8 cellular contexts compared by ENCODE assay signal in the genomic region with DNA sequence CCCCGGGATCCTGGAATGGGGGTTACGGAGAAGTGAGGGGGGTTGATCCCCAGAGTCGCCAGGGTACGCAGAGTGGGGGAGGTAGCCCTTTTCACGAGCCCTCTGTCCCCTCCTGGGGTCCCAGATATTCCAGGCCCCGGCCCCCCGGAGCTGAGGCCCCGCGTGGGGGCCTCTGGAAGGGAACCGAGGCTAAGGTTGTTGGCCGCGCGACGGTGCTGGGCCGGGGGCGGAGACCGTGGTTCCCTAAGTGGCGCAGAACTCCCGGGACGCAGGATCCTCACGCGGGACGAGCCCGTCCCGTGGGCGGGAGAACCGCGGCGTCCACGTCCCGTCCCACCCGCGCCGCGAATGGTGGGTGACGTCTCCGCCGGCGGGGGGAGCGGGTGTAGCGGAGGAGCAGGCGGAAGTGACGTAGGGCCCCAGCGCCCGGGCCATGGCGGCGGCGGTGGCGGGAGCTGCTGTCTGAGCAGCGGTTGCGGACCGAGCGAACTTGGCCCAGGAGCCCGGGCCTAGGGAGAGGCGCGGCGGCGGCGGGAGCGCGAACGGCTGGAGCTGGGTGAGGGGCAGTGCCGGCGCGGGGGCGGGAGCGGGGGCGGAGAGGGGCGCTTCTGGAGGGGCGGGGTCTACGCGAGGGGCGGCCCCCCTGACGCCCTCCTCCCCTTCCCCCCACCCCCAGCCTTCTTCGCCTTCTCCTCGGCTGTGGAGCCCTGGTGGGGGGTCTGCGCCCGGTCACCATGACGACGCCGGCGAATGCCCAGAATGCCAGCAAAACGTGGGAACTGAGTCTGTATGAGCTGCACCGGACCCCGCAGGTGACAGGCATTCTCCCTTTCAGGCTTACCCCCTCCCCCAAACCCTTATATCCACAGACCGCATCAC. TPM values are rescaled to one million over a fixed set of nuclear protein-coding genes. Genes with fewer than 3 reads are reported as not detected.
DNase-seq lines count a peak whose midpoint lies in the region; ATAC-seq and TF ChIP-seq lines count a peak whose summit lies in the region.

Gene RING1 (plus strand): TSS at position 412 of the 879 bp plus-strand sequence. CDS start 323 bp downstream, at position 735.

- peak within 1 kb of the TSS; percentile 93 to 94 for H3K27ac ChIP-seq in liver (ENCODE audit: low read depth in 1 of 2, low read length in 2 of 2)

- H3K4me3 ChIP-seq in GM06990 (replicated peaks; ENCODE audit: low read depth, low read length) (peak within 1 kb of the TSS; percentile 86), liver (ENCODE audit: low read depth in 1 of 3, low read length in 3 of 3) (peak within 1 kb of the TSS; percentile 68 to 84 (median 80))

- WGBS in liver, result under 1% methylated on average over 86 of the region's 86 CpGs

- peak within 1 kb of the TSS; percentile 95 to 96 for H3K9ac ChIP-seq in liver (ENCODE audit: low read depth in 1 of 2, low read length in 2 of 2)

- TF ChIP-seq CTCF in GM06990 (IDR thresholded peaks at IDR 0.05; ENCODE audit: insufficient read depth, low read length, poor library complexity, severe bottlenecking) (no peak), liver (IDR thresholded peaks at IDR 0.05; ENCODE audit: low read depth, low read length, missing input control) (no peak)

- H3K36me3 ChIP-seq in GM06990 (ENCODE audit: control insufficient read depth, insufficient read depth, low read length) (peaks cover 9% of the 10 kb centered on the region), liver (ENCODE audit: control insufficient read depth in 4 of 4, insufficient read depth in 3 of 4, low read depth in 1 of 4, low read length in 3 of 4) (peaks cover 0 to 22% (median 9%) of the 10 kb centered on the region in 4 donors)

- H3K27me3 ChIP-seq in GM06990 (replicated peaks; ENCODE audit: control insufficient read depth, insufficient read depth, low read length) (no peaks in the 10 kb centered on the region), liver (ENCODE audit: control insufficient read depth in 4 of 4, insufficient read depth in 4 of 4, low read length in 3 of 4) (no peaks in the 10 kb centered on the region)

- DNase-seq in GM06990 (ENCODE audit: extremely low read depth, insufficient read length) (peak; percentile 86), NCI-H524 treated with DMSO at 0.1 percent for 48 hours (lab: John Stamatoyannopoulos, UW) (peak; percentile 17), dermis blood vessel endothelial cell (peak; percentile 85)
- peak; percentile 82 to 87 for DNase-seq in activated CD4-positive, alpha-beta T cell treated with anti-CD3 and anti-CD28 coated beads, Interleukin-2, amount 50 U/mL, for 48 hours
- peak; percentile 79 to 83 for DNase-seq in stimulated activated CD4-positive, alpha-beta T cell treated with anti-CD3 and anti-CD28 coated beads, Interleukin-2, amount 100 ng/mL, for 48 hours

- peaks cover 7 to 45% (median 28%) of the 10 kb centered on the region in 4 donors for H3K4me1 ChIP-seq in liver (ENCODE audit: control insufficient read depth in 4 of 4, insufficient read depth in 4 of 4, low read length in 3 of 4)

- peak; percentile 40 for ATAC-seq in HG02870 (IDR thresholded peaks at IDR 0.05; ENCODE audit: unreplicated experiment)
- no peak for ATAC-seq in HG02588 (IDR thresholded peaks at IDR 0.05; ENCODE audit: unreplicated experiment)

- TF ChIP-seq RAD21 in liver (IDR thresholded peaks at IDR 0.05), result no peak

- H3K9me3 ChIP-seq in liver (ENCODE audit: control insufficient read depth in 4 of 4, low read length in 3 of 4), result no peaks in the 10 kb centered on the region

TF ChIP-seq in liver, 16 proteins besides CTCF, POLR2A, EP300 and RAD21:
- TF ChIP-seq FOXA2 (IDR thresholded peaks at IDR 0.05) (no peak), JUND (IDR thresholded peaks at IDR 0.05) (no peak), TAF1 (conservative IDR thresholded peaks at IDR 0.05) (no peak), HNF4A (conservative IDR thresholded peaks at IDR 0.05) (no peak), SP1 (IDR thresholded peaks at IDR 0.05) (no peak), RXRA (IDR thresholded peaks at IDR 0.05) (no peak), YY1 (IDR thresholded peaks at IDR 0.05) (peak; percentile 60), HNF4G (IDR thresholded peaks at IDR 0.05) (no peak), ATF3 (IDR thresholded peaks at IDR 0.05) (no peak), FOXA1 (IDR thresholded peaks at IDR 0.05) (no peak), NR2F2 (IDR thresholded peaks at IDR 0.05) (no peak), EGR1 (IDR thresholded peaks at IDR 0.05; ENCODE audit: low read depth in 2 of 2) (peak in 1 of 2 donors; percentile 21), GABPA (IDR thresholded peaks at IDR 0.05 in 1 of 2, conservative IDR thresholded peaks at IDR 0.05 in 1 of 2) (peak; percentile 59 to 88), ZBTB33 (IDR thresholded peaks at IDR 0.05) (no peak)
- TF ChIP-seq, protein P1, sequence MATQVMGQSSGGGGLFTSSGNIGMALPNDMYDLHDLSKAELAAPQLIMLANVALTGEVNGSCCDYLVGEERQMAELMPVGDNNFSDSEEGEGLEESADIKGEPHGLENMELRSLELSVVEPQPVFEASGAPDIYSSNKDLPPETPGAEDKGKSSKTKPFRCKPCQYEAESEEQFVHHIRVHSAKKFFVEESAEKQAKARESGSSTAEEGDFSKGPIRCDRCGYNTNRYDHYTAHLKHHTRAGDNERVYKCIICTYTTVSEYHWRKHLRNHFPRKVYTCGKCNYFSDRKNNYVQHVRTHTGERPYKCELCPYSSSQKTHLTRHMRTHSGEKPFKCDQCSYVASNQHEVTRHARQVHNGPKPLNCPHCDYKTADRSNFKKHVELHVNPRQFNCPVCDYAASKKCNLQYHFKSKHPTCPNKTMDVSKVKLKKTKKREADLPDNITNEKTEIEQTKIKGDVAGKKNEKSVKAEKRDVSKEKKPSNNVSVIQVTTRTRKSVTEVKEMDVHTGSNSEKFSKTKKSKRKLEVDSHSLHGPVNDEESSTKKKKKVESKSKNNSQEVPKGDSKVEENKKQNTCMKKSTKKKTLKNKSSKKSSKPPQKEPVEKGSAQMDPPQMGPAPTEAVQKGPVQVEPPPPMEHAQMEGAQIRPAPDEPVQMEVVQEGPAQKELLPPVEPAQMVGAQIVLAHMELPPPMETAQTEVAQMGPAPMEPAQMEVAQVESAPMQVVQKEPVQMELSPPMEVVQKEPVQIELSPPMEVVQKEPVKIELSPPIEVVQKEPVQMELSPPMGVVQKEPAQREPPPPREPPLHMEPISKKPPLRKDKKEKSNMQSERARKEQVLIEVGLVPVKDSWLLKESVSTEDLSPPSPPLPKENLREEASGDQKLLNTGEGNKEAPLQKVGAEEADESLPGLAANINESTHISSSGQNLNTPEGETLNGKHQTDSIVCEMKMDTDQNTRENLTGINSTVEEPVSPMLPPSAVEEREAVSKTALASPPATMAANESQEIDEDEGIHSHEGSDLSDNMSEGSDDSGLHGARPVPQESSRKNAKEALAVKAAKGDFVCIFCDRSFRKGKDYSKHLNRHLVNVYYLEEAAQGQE (IDR thresholded peaks at IDR 0.05), result peak; percentile 51
- TF ChIP-seq, protein P2, sequence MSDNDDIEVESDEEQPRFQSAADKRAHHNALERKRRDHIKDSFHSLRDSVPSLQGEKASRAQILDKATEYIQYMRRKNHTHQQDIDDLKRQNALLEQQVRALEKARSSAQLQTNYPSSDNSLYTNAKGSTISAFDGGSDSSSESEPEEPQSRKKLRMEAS (IDR thresholded peaks at IDR 0.05), result no peak

RNA-seq across cellular contexts. Expression of gene RING1, which starts in this region (rescaled TPM):
- 22.6 and 29.0 TPM in 2 replicates for total RNA-seq in dermis blood vessel endothelial cell
- total RNA-seq in liver, result 10 to 100 TPM; 11.5 to 19.7 TPM
- 10 to 100 TPM in 1 of 2 donors, 1 to 10 TPM in 1; 4.4 to 18.4 TPM for polyA plus RNA-seq in liver

Comparison
In these comparisons a context has a peak if more than half of its experiments do, and no peak if none do; other contexts are left out.
1. DNase-seq: peak in every context shown above with its lines; median percentile 86 in GM06990; 85 in dermis blood vessel endothelial cell; 84 in activated CD4-positive, alpha-beta T cell treated with anti-CD3 and anti-CD28 coated beads, Interleukin-2, amount 50 U/mL, for 48 hours; 81 in stimulated activated CD4-positive, alpha-beta T cell treated with anti-CD3 and anti-CD28 coated beads, Interleukin-2, amount 100 ng/mL, for 48 hours; 17 in NCI-H524 treated with DMSO at 0.1 percent for 48 hours.